In genomic region chrX:41108007-41108683, GRCh38 we compare ENCODE assay signal across 13 cellular contexts. TPM values are rescaled to one million over a fixed set of nuclear protein-coding genes. Genes with fewer than 3 reads are reported as not detected.
DNase-seq lines count a peak whose midpoint lies in the region; ATAC-seq and TF ChIP-seq lines count a peak whose summit lies in the region.
"Had no signal": no experiment of that assay in that cellular context is flagged by ENCODE, and none has a peak within 500 bp of the region (broad histone marks: within the 10 kb centered on the region; RNA-seq: fewer than 3 reads in every experiment).

No MANE protein-coding gene starts in this region.

- peak overlapping the region; percentile 60 for H3K27ac Mint-ChIP-seq in activated naive CD4-positive, alpha-beta T cell treated with anti-CD3 and anti-CD28 coated beads, Interleukin-2, amount 10 ng/mL, durations not matched to agents 7 days and 5 days
- H3K27ac Mint-ChIP-seq in T-cell = peak overlapping the region; percentile 55 to 71
- H3K27ac Mint-ChIP-seq in stimulated activated memory B cell treated with anti-CD40 and anti-IgM and Interleukin-4, amounts not matched to agents 10 μg/mL and 1 μg/mL and 100 μg/mL, for 72 hours = peak overlapping the region; percentile 8
- H3K27ac Mint-ChIP-seq: T-helper 2 cell treated with Interferon-gamma antibody and Interleukin-4, amounts not matched to agents 5 μg/mL and 100 μg/mL, for 36 hours had no signal

- peak overlapping the region; percentile 45; the same call in 1 of the 2 replicates for H3K9ac ChIP-seq in iPS-20b (ENCODE audit: low read depth, low read length)

- intact Hi-C loops in ascending aorta (cut with DNase I) = no loop called here

- peaks cover 48% of the 10 kb centered on the region for H3K4me1 ChIP-seq in iPS-20b (ENCODE audit: insufficient read depth, low read length)
- peaks cover 0 to 12% of the 10 kb centered on the region in 2 donors for H3K4me1 ChIP-seq in ascending aorta

- TF ChIP-seq CTCF in ascending aorta (IDR thresholded peaks at IDR 0.05) = no peak

- no peak overlapping the region for H3K4me3 Mint-ChIP-seq in activated naive CD4-positive, alpha-beta T cell treated with anti-CD3 and anti-CD28 coated beads, Interleukin-2, amount 10 ng/mL, durations not matched to agents 7 days and 5 days
- H3K4me3 Mint-ChIP-seq in T-cell = peak overlapping the region in 1 of 3 donors; percentile 61
- H3K4me3 Mint-ChIP-seq in stimulated activated memory B cell treated with anti-CD40 and anti-IgM and Interleukin-4, amounts not matched to agents 10 μg/mL and 1 μg/mL and 100 μg/mL, for 72 hours = no peak overlapping the region
- H3K4me3 Mint-ChIP-seq: T-helper 2 cell treated with Interferon-gamma antibody and Interleukin-4, amounts not matched to agents 5 μg/mL and 100 μg/mL, for 36 hours had no signal

- H3K36me3 Mint-ChIP-seq in activated naive CD4-positive, alpha-beta T cell treated with anti-CD3 and anti-CD28 coated beads, Interleukin-2, amount 10 ng/mL, durations not matched to agents 7 days and 5 days = peaks cover 8% of the 10 kb centered on the region
- peaks cover 6% of the 10 kb centered on the region for H3K36me3 Mint-ChIP-seq in T-cell
- H3K36me3 Mint-ChIP-seq in stimulated activated memory B cell treated with anti-CD40 and anti-IgM and Interleukin-4, amounts not matched to agents 10 μg/mL and 1 μg/mL and 100 μg/mL, for 72 hours = peaks cover 8% of the 10 kb centered on the region

- POLR2A ChIA-PET in T-cell (lab: Charles Lee) = interaction anchor here in 1 of 2 donors (1.1 kb wide), 1 partner anchor 9 kb away, joined by 3 read pairs; no protein-coding TSS in a partner anchor

- H3K27me3 Mint-ChIP-seq in activated naive CD4-positive, alpha-beta T cell treated with anti-CD3 and anti-CD28 coated beads, Interleukin-2, amount 10 ng/mL, durations not matched to agents 7 days and 5 days = no peaks in the 10 kb centered on the region
- H3K27me3 Mint-ChIP-seq in T-cell = no peaks in the 10 kb centered on the region
- no peaks in the 10 kb centered on the region for H3K27me3 Mint-ChIP-seq in stimulated activated memory B cell treated with anti-CD40 and anti-IgM and Interleukin-4, amounts not matched to agents 10 μg/mL and 1 μg/mL and 100 μg/mL, for 72 hours

- H3K4me1 Mint-ChIP-seq in activated naive CD4-positive, alpha-beta T cell treated with anti-CD3 and anti-CD28 coated beads, Interleukin-2, amount 10 ng/mL, durations not matched to agents 7 days and 5 days = peaks cover 51% of the 10 kb centered on the region
- peaks cover 78 to 82% (median 81%) of the 10 kb centered on the region in 3 donors for H3K4me1 Mint-ChIP-seq in T-cell
- peaks cover 48% of the 10 kb centered on the region for H3K4me1 Mint-ChIP-seq in stimulated activated memory B cell treated with anti-CD40 and anti-IgM and Interleukin-4, amounts not matched to agents 10 μg/mL and 1 μg/mL and 100 μg/mL, for 72 hours

- H3K9me3 ChIP-seq in iPS-20b (ENCODE audit: insufficient read depth, low read depth, low read length) (no peaks in the 10 kb centered on the region), ascending aorta (peaks cover 0 to 4% of the 10 kb centered on the region in 2 donors)

- CTCF ChIA-PET in activated naive CD4-positive, alpha-beta T cell treated with anti-CD3 and anti-CD28 coated beads, Interleukin-2, amount 10 ng/mL, durations not matched to agents 7 days and 5 days (lab: Charles Lee) = no interaction called here
- CTCF ChIA-PET in T-cell (lab: Charles Lee) = interaction anchor here in 1 of 2 donors (0.7 kb wide), 1 partner anchor 564 kb away, joined by 3 read pairs; no protein-coding TSS in a partner anchor

- H3K27ac ChIP-seq in iPS-20b (ENCODE audit: low read length) = no peak overlapping the region
- peak overlapping the region in 1 of 2 donors; percentile 25 for H3K27ac ChIP-seq in ascending aorta
- H3K27ac ChIP-seq: RWPE1 had no signal

- peaks cover 4% of the 10 kb centered on the region for H3K9me3 Mint-ChIP-seq in activated naive CD4-positive, alpha-beta T cell treated with anti-CD3 and anti-CD28 coated beads, Interleukin-2, amount 10 ng/mL, durations not matched to agents 7 days and 5 days
- peaks cover 0 to 5% (median 5%) of the 10 kb centered on the region in 3 donors for H3K9me3 Mint-ChIP-seq in T-cell
- no peaks in the 10 kb centered on the region for H3K9me3 Mint-ChIP-seq in stimulated activated memory B cell treated with anti-CD40 and anti-IgM and Interleukin-4, amounts not matched to agents 10 μg/mL and 1 μg/mL and 100 μg/mL, for 72 hours
- H3K9me3 Mint-ChIP-seq: T-helper 2 cell treated with Interferon-gamma antibody and Interleukin-4, amounts not matched to agents 5 μg/mL and 100 μg/mL, for 36 hours had no signal

- DNase-seq in activated naive CD4-positive, alpha-beta T cell treated with anti-CD3 and anti-CD28 coated beads, Interleukin-2, amount 10 ng/mL, durations not matched to agents 7 days and 5 days = no peak
- no peak for DNase-seq in activated naive CD4-positive, alpha-beta T cell treated with anti-CD3 and anti-CD28 coated beads, Interleukin-2, amount 50 U/mL, for 16 hours
- DNase-seq in T-cell (no peak), ascending aorta (ENCODE audit: low spot score in 2 of 2) (no peak), retina (no peak)
- DNase-seq: head of caudate nucleus, NCI-H510A, occipital lobe had no signal

- peak overlapping the region; percentile 51 for H3K4me3 ChIP-seq in iPS-20b (ENCODE audit: low read length)
- no peak overlapping the region for H3K4me3 ChIP-seq in ascending aorta

- H3K27me3 ChIP-seq in iPS-20b (ENCODE audit: insufficient read depth, low read length) (no peaks in the 10 kb centered on the region), ascending aorta (no peaks in the 10 kb centered on the region)

- H3K36me3 ChIP-seq in iPS-20b (ENCODE audit: insufficient read depth, low read depth, low read length) (no peaks in the 10 kb centered on the region; the same call in 1 of the 2 replicates), ascending aorta (no peaks in the 10 kb centered on the region)

- peak in 1 of 4 experiments; percentile 39 for ATAC-seq in T-cell (replicated peaks in 1 of 4)
- ATAC-seq in stimulated activated memory B cell treated with anti-CD40 and anti-IgM and Interleukin-4, amounts not matched to agents 10 μg/mL and 1 μg/mL and 100 μg/mL, for 72 hours = no peak
- ATAC-seq in HG02981 (IDR thresholded peaks at IDR 0.05; ENCODE audit: unreplicated experiment) = no peak

RNA-seq across cellular contexts. Expression of gene USP9X, which starts 22.9 kb away (rescaled TPM):
- total RNA-seq in T-cell = 10 to 100 TPM; 51.7 to 84.2 (median 62.7) TPM
- total RNA-seq in ascending aorta = 23.7 TPM

Comparison
In these comparisons a context has a peak if more than half of its experiments do, and no peak if none do; other contexts are left out.
1. H3K27ac Mint-ChIP-seq: peak in every context shown above with its lines; median percentile 63 in T-cell; 60 in activated naive CD4-positive, alpha-beta T cell treated with anti-CD3 and anti-CD28 coated beads, Interleukin-2, amount 10 ng/mL, durations not matched to agents 7 days and 5 days; 8 in stimulated activated memory B cell treated with anti-CD40 and anti-IgM and Interleukin-4, amounts not matched to agents 10 μg/mL and 1 μg/mL and 100 μg/mL, for 72 hours.